31 cellular contexts compared by ENCODE assay signal in genomic region chrX:5397409-5397808, GRCh38.
"Had no signal": no experiment of that assay in that cellular context is flagged by ENCODE, and none has a peak within 500 bp of the region (broad histone marks: within the 10 kb centered on the region; RNA-seq: fewer than 3 reads in every experiment).

No MANE protein-coding gene starts in this region.

- H3K4me3 Mint-ChIP-seq: activated B cell treated with CpG ODN at 0.5 μM for 24 hours; activated CD4-positive, alpha-beta memory T cell treated with anti-CD3 and anti-CD28 coated beads for 36 hours; activated naive CD4-positive, alpha-beta T cell treated with anti-CD3 and anti-CD28 coated beads for 36 hours; activated T-cell treated with anti-CD3 and anti-CD28 coated beads, Interleukin-2, amount 50 U/mL, for 4 hours; activated T-helper 1 cell treated with anti-CD3 and anti-CD28 coated beads, Interleukin-12 subunit alpha, Interleukin-12 subunit beta, Interleukin-2, Interleukin-4 antibody, amounts not matched to agents 30 ng/mL and 10 ng/mL and 1 ng/mL, durations not matched to agents 14 hours and 24 hours and 36 hours; brain; T-helper 1 cell treated with Interleukin-12 subunit alpha and Interleukin-12 subunit beta and Interleukin-4 antibody, amounts not matched to agents 30 μg/mL and 1 μg/mL, for 36 hours; T-helper 2 cell treated with Interferon-gamma antibody and Interleukin-4, amounts not matched to agents 5 μg/mL and 100 μg/mL, for 36 hours had no signal

- H3K27me3 ChIP-seq: adrenal gland, MG63 had no signal

- ATAC-seq: activated naive CD4-positive, alpha-beta T cell treated with anti-CD3 and anti-CD28 coated beads, Interleukin-2, amount 50 U/mL, for 72 hours; activated T-cell treated with anti-CD3 and anti-CD28 coated beads, Interleukin-2, amount 50 U/mL, for 4 hours had no signal

- H3K4me1 Mint-ChIP-seq: activated B cell treated with CpG ODN at 0.5 μM for 24 hours had no signal

- H3K27ac ChIP-seq: adrenal gland, VCaP had no signal

- H3K9me3 Mint-ChIP-seq: activated B cell treated with CpG ODN at 0.5 μM for 24 hours had no signal

- H3K27me3 Mint-ChIP-seq: activated B cell treated with CpG ODN at 0.5 μM for 24 hours; activated CD4-positive, alpha-beta memory T cell treated with anti-CD3 and anti-CD28 coated beads for 36 hours; brain had no signal

- H3K4me1 ChIP-seq: adrenal gland had no signal

- H3K36me3 ChIP-seq: adrenal gland, MG63 had no signal

- H3K4me3 ChIP-seq: adrenal gland, MG63 had no signal

- H3K27ac Mint-ChIP-seq: activated B cell treated with CpG ODN at 0.5 μM for 24 hours; activated CD4-positive, alpha-beta memory T cell treated with anti-CD3 and anti-CD28 coated beads for 36 hours; activated naive CD4-positive, alpha-beta T cell treated with anti-CD3 and anti-CD28 coated beads for 36 hours; activated naive CD4-positive, alpha-beta T cell treated with anti-CD3 and anti-CD28 coated beads, Interleukin-2, amount 50 U/mL, for 72 hours; activated T-helper 1 cell treated with anti-CD3 and anti-CD28 coated beads, Interleukin-12 subunit alpha, Interleukin-12 subunit beta, Interleukin-2, Interleukin-4 antibody, amounts not matched to agents 30 ng/mL and 10 ng/mL and 1 ng/mL, durations not matched to agents 14 hours and 24 hours and 36 hours; brain; T-helper 1 cell treated with Interleukin-12 subunit alpha and Interleukin-12 subunit beta and Interleukin-4 antibody, amounts not matched to agents 30 μg/mL and 1 μg/mL, for 36 hours; T-helper 2 cell treated with Interferon-gamma antibody and Interleukin-4, amounts not matched to agents 5 μg/mL and 100 μg/mL, for 36 hours had no signal

- DNase-seq: activated B cell treated with CpG ODN at 0.5 μM for 24 hours; activated CD4-positive, alpha-beta memory T cell treated with anti-CD3 and anti-CD28 coated beads for 36 hours; activated CD4-positive, alpha-beta T cell treated with anti-CD3 and anti-CD28 coated beads for 4 hours; activated CD4-positive, alpha-beta T cell treated with anti-CD3 and anti-CD28 coated beads, Interleukin-2, amount 50 U/mL, for 1 hour; activated CD4-positive, CD25-positive, alpha-beta regulatory T cell treated with anti-CD3 and anti-CD28 coated beads, Interleukin-2, amount 50 U/mL, for 72 hours; activated CD8-positive, alpha-beta memory T cell treated with anti-CD3 and anti-CD28 coated beads, Interleukin-2, amount 50 U/mL, for 4 hours; activated gamma-delta T cell treated with Interleukin-2 at 50 U/mL for 16 hours; activated naive CD4-positive, alpha-beta T cell treated with anti-CD3 and anti-CD28 coated beads for 36 hours; activated T-cell treated with anti-CD3 and anti-CD28 coated beads for 4 hours; activated T-cell treated with anti-CD3 and anti-CD28 coated beads, Interleukin-2, amount 50 U/mL, for 4 hours; adrenal gland; caudate nucleus; Kasumi-1; KG1; MG63; NCI-H1048; NCI-H1105 treated with DMSO at 0.1 percent for 48 hours; NCI-H1436; NCI-H1694; NCI-H2029; NCI-H510A; NCI-H526; NCI-H748 treated with DMSO at 0.1 percent for 48 hours; NK-92 treated with Interleukin-12 subunit alpha and Interleukin-12 subunit beta, amount 100 ng/mL, for 24 hours; Right ventricle myocardium superior had no signal

- H3K9me3 ChIP-seq: adrenal gland, MG63 had no signal

- H3K36me3 Mint-ChIP-seq: activated CD4-positive, alpha-beta memory T cell treated with anti-CD3 and anti-CD28 coated beads for 36 hours; activated naive CD4-positive, alpha-beta T cell treated with anti-CD3 and anti-CD28 coated beads, Interleukin-2, amount 50 U/mL, for 72 hours; brain had no signal
